ENCODE assay signal across 20 cellular contexts in genomic region chr10:3364768-3365480, GRCh38.
DNase-seq lines count a peak whose midpoint lies in the region; ATAC-seq lines count a peak whose summit lies in the region.
"Had no signal": no experiment of that assay in that cellular context is flagged by ENCODE, and none has a peak within 500 bp of the region (broad histone marks: within the 10 kb centered on the region; RNA-seq: fewer than 3 reads in every experiment).

No MANE protein-coding gene starts in this region.

- ATAC-seq in left lobe of liver: peak; percentile 81
- ATAC-seq: activated CD4-positive, alpha-beta T cell treated with anti-CD3 and anti-CD28 coated beads for 36 hours; heart right ventricle had no signal

- DNase-seq in NCI-H1417 (lab: John Stamatoyannopoulos, UW) (peak in 2 of 3 experiments; percentile 45 to 58), NCI-H1417 treated with DMSO at 0.1 percent for 48 hours (lab: John Stamatoyannopoulos, UW) (no peak), NCI-H748 treated with DMSO at 0.1 percent for 48 hours (lab: John Stamatoyannopoulos, UW) (peak; percentile 57), left lobe of liver (ENCODE audit: low spot score) (no peak), ureter (ENCODE audit: low spot score) (peak; percentile 34), SK-N-DZ (ENCODE audit: low spot score) (no peak), middle frontal gyrus (ENCODE audit: extremely low spot score, low spot score) (no peak)
- no peak for DNase-seq in stimulated activated CD4-positive, alpha-beta T cell treated with anti-CD3 and anti-CD28 coated beads, Interleukin-15, amount 100 ng/mL, for 24 hours
- DNase-seq: activated CD4-positive, alpha-beta T cell treated with anti-CD3 and anti-CD28 coated beads for 36 hours; brain microvascular endothelial cell; cortex of kidney; GDM1; H7; heart right ventricle; immature natural killer cell; NCI-H2171 treated with DMSO at 0.1 percent for 48 hours; occipital lobe; sigmoid colon; stimulated activated naive CD4-positive, alpha-beta T cell; tibial artery had no signal

Comparison
In these comparisons a context has a peak if more than half of its experiments do, and no peak if none do; other contexts are left out.
1. DNase-seq: peak in NCI-H1417 (2 of 3), NCI-H748 treated with DMSO at 0.1 percent for 48 hours (single experiment) and ureter (single experiment); none in NCI-H1417 treated with DMSO at 0.1 percent for 48 hours (single experiment), left lobe of liver (single experiment), stimulated activated CD4-positive, alpha-beta T cell treated with anti-CD3 and anti-CD28 coated beads, Interleukin-15, amount 100 ng/mL, for 24 hours (single experiment), SK-N-DZ (single experiment) and middle frontal gyrus (single experiment).